In genomic region chr19:10295305-10295846, GRCh38 we compare ENCODE assay signal across 8 cellular contexts. TPM values are rescaled to one million over a fixed set of nuclear protein-coding genes. Genes with fewer than 3 reads are reported as not detected.
DNase-seq lines count a peak whose midpoint lies in the region; ATAC-seq and TF ChIP-seq lines count a peak whose summit lies in the region.

No MANE protein-coding gene starts in this region.

- peaks cover 41% of the 10 kb centered on the region for H3K4me1 Mint-ChIP-seq in activated CD8-positive, alpha-beta memory T cell treated with anti-CD3 and anti-CD28 coated beads, Interleukin-2, amount 10 ng/mL, durations not matched to agents 7 days and 5 days

- no peaks in the 10 kb centered on the region for H4K20me1 ChIP-seq in DOHH2 (ENCODE audit: control insufficient read depth, insufficient read depth, low read depth, low read length)

- CTCF ChIA-PET in activated CD8-positive, alpha-beta memory T cell treated with anti-CD3 and anti-CD28 coated beads, Interleukin-2, amount 10 ng/mL, durations not matched to agents 7 days and 5 days (lab: Charles Lee): interaction anchor here (1.0 to 1.8 kb wide), 5 partner anchors 15 to 96 kb away, joined by 4 to 7 read pairs (median 5); no protein-coding TSS in a partner anchor

- peaks cover 63% of the 10 kb centered on the region for H3K27me3 Mint-ChIP-seq in activated CD8-positive, alpha-beta memory T cell treated with anti-CD3 and anti-CD28 coated beads, Interleukin-2, amount 10 ng/mL, durations not matched to agents 7 days and 5 days

- H3K4me3 ChIP-seq in DOHH2 (ENCODE audit: low read length) (peak overlapping the region; percentile 67), heart right ventricle (peak overlapping the region in 8 of 10 donors; percentile 12 to 45 (median 30))

- no peaks in the 10 kb centered on the region for H3F3A ChIP-seq in DOHH2 (ENCODE audit: control insufficient read depth, insufficient read depth)

- no peaks in the 10 kb centered on the region for H3K9me3 Mint-ChIP-seq in activated CD8-positive, alpha-beta memory T cell treated with anti-CD3 and anti-CD28 coated beads, Interleukin-2, amount 10 ng/mL, durations not matched to agents 7 days and 5 days (ENCODE audit: low read depth)

- 2% methylated on average over 48 of the region's 48 CpGs for WGBS in heart right ventricle, 2 donors

- H3K4me3 Mint-ChIP-seq in activated CD8-positive, alpha-beta memory T cell treated with anti-CD3 and anti-CD28 coated beads, Interleukin-2, amount 10 ng/mL, durations not matched to agents 7 days and 5 days: peak overlapping the region; percentile 69

- in situ Hi-C loops in G401 (cut with HindIII; ENCODE audit: low sequenced_read_pairs): no loop called here

- no peaks in the 10 kb centered on the region for H3K79me2 ChIP-seq in DOHH2 (ENCODE audit: control insufficient read depth, low read length)

- peak overlapping the region; percentile 67 for H3K27ac Mint-ChIP-seq in activated CD8-positive, alpha-beta memory T cell treated with anti-CD3 and anti-CD28 coated beads, Interleukin-2, amount 10 ng/mL, durations not matched to agents 7 days and 5 days

- peak overlapping the region; percentile 97 for H3K4me2 ChIP-seq in DOHH2 (ENCODE audit: low read length)

- H3K4me1 ChIP-seq in DOHH2 (ENCODE audit: control insufficient read depth, low read length) (peaks cover 42% of the 10 kb centered on the region), heart right ventricle (peaks cover 7 to 65% (median 39%) of the 10 kb centered on the region in 9 donors)

- DNase-seq in activated CD8-positive, alpha-beta memory T cell treated with anti-CD3 and anti-CD28 coated beads, Interleukin-2, amount 10 ng/mL, durations not matched to agents 7 days and 5 days: peak; percentile 83
- DNase-seq in heart right ventricle: peak in 1 of 2 donors; percentile 44
- DNase-seq in stimulated activated CD4-positive, alpha-beta T cell treated with anti-CD3 and anti-CD28 coated beads, TNF-alpha, amount 100 ng/mL, for 4 hours (ENCODE audit: low read depth in 3 of 3): peak; percentile 30 to 50 (median 50)
- DNase-seq in G401 (ENCODE audit: low spot score): no peak
- no peak for DNase-seq in islet precursor cell

- peaks cover 2% of the 10 kb centered on the region for H3K36me3 Mint-ChIP-seq in activated CD8-positive, alpha-beta memory T cell treated with anti-CD3 and anti-CD28 coated beads, Interleukin-2, amount 10 ng/mL, durations not matched to agents 7 days and 5 days

- no peaks in the 10 kb centered on the region for H3K9me2 ChIP-seq in DOHH2 (replicated peaks; ENCODE audit: control insufficient read depth, low read length)

- H3K27ac ChIP-seq in DOHH2 (ENCODE audit: low read depth, low read length) (no peak overlapping the region), heart right ventricle (no peak overlapping the region)

- ATAC-seq in HG03280 (IDR thresholded peaks at IDR 0.05; ENCODE audit: unreplicated experiment) (peak; percentile 47), heart right ventricle (peak in 1 of 8 donors; percentile 10), HG03460 (IDR thresholded peaks at IDR 0.05; ENCODE audit: unreplicated experiment) (no peak)
- peak; percentile 72 for ATAC-seq in activated CD8-positive, alpha-beta memory T cell treated with anti-CD3 and anti-CD28 coated beads, Interleukin-2, amount 10 ng/mL, durations not matched to agents 7 days and 5 days

- peaks cover 18% of the 10 kb centered on the region for H3K27me3 ChIP-seq in DOHH2 (ENCODE audit: control insufficient read depth, low read length)
- peaks cover 39 to 95% (median 80%) of the 10 kb centered on the region in 7 donors for H3K27me3 ChIP-seq in heart right ventricle

- H3K36me3 ChIP-seq in DOHH2 (ENCODE audit: control insufficient read depth, low read length) (no peaks in the 10 kb centered on the region; the same call in 1 of the 2 replicates), heart right ventricle (no peaks in the 10 kb centered on the region)

- intact Hi-C loops in heart right ventricle (cut with DNase I): no loop called here

- peak; percentile 27 for TF ChIP-seq CTCF in DOHH2 (IDR thresholded peaks at IDR 0.05; ENCODE audit: low read depth, low read length, poor library complexity, severe bottlenecking)
- peak in 4 of 9 donors; percentile 17 to 28 (median 24) for TF ChIP-seq CTCF in heart right ventricle (IDR thresholded peaks at IDR 0.05)

- H3K9me3 ChIP-seq in DOHH2 (ENCODE audit: control insufficient read depth, insufficient read depth, low read length): no peaks in the 10 kb centered on the region
- no peaks in the 10 kb centered on the region for H3K9me3 ChIP-seq in heart right ventricle

RNA-seq across cellular contexts. Expression of gene ICAM5, which starts 5.6 kb away (rescaled TPM):
- total RNA-seq in activated CD8-positive, alpha-beta memory T cell treated with anti-CD3 and anti-CD28 coated beads, Interleukin-2, amount 10 ng/mL, durations not matched to agents 7 days and 5 days: under 1 TPM; 0.41 to 0.84 TPM
- under 1 TPM in 7 of 10 donors, not detected in 3; 0.18 to 0.62 (median 0.34) TPM for total RNA-seq in heart right ventricle
- 1 to 10 TPM in 1 of 2 donors, under 1 TPM in 1; 0.51 to 1.0 TPM for polyA plus RNA-seq in heart right ventricle
- 13.2 and 14.8 TPM in 2 replicates for total RNA-seq in G401 (2014; rRNA removed; shearing (Covaris generic))

RNA-seq across cellular contexts. Expression of gene ICAM4, which starts 8.6 kb away (rescaled TPM):
- total RNA-seq in activated CD8-positive, alpha-beta memory T cell treated with anti-CD3 and anti-CD28 coated beads, Interleukin-2, amount 10 ng/mL, durations not matched to agents 7 days and 5 days: under 1 TPM; 0.89 to 0.99 TPM
- total RNA-seq in heart right ventricle: under 1 TPM in 9 of 10 donors, not detected in 1; 0.17 to 0.83 (median 0.48) TPM
- under 1 TPM; 0.59 to 0.73 TPM for polyA plus RNA-seq in heart right ventricle
- 2.4 and 7.1 TPM in 2 replicates for total RNA-seq in G401 (2014; rRNA removed; shearing (Covaris generic))

RNA-seq across cellular contexts. Expression of gene ZGLP1, which starts 14.2 kb away (rescaled TPM):
- 1 to 10 TPM in 1 of 2 experiments, under 1 TPM in 1; 0.93 to 3.3 TPM for total RNA-seq in activated CD8-positive, alpha-beta memory T cell treated with anti-CD3 and anti-CD28 coated beads, Interleukin-2, amount 10 ng/mL, durations not matched to agents 7 days and 5 days
- 1 to 10 TPM in 2 of 10 donors, under 1 TPM in 8; 0.34 to 1.4 (median 0.80) TPM for total RNA-seq in heart right ventricle
- 1 to 10 TPM; 1.5 to 8.9 TPM for polyA plus RNA-seq in heart right ventricle
- 0.55 and 1.6 TPM in 2 replicates for total RNA-seq in G401 (2014; rRNA removed; shearing (Covaris generic))

RNA-seq across cellular contexts. Expression of gene FDX2, which starts 20.4 kb away (rescaled TPM):
- 10 to 100 TPM in 1 of 2 experiments, 1 to 10 TPM in 1; 7.4 to 11.1 TPM for total RNA-seq in activated CD8-positive, alpha-beta memory T cell treated with anti-CD3 and anti-CD28 coated beads, Interleukin-2, amount 10 ng/mL, durations not matched to agents 7 days and 5 days
- total RNA-seq in heart right ventricle: 10 to 100 TPM; 11.7 to 21.8 (median 17.1) TPM
- 10 to 100 TPM; 33.7 to 35.5 TPM for polyA plus RNA-seq in heart right ventricle
- 25.2 and 26.2 TPM in 2 replicates for total RNA-seq in G401 (2014; rRNA removed; shearing (Covaris generic))

RNA-seq across cellular contexts. Expression of gene ICAM1, which starts 24.5 kb away (rescaled TPM):
- total RNA-seq in activated CD8-positive, alpha-beta memory T cell treated with anti-CD3 and anti-CD28 coated beads, Interleukin-2, amount 10 ng/mL, durations not matched to agents 7 days and 5 days: 10 to 100 TPM; 17.7 to 31.5 TPM
- 10 to 100 TPM in 3 of 10 donors, 1 to 10 TPM in 7; 3.6 to 66.6 (median 9.3) TPM for total RNA-seq in heart right ventricle
- polyA plus RNA-seq in heart right ventricle: 10 to 100 TPM in 1 of 2 donors, 1 to 10 TPM in 1; 6.9 to 12.1 TPM
- 14.5 and 16.9 TPM in 2 replicates for total RNA-seq in G401 (2014; rRNA removed; shearing (Covaris generic))

Comparison
In these comparisons a context has a peak if more than half of its experiments do, and no peak if none do; other contexts are left out.
1. DNase-seq: peak in activated CD8-positive, alpha-beta memory T cell treated with anti-CD3 and anti-CD28 coated beads, Interleukin-2, amount 10 ng/mL, durations not matched to agents 7 days and 5 days (single experiment) and stimulated activated CD4-positive, alpha-beta T cell treated with anti-CD3 and anti-CD28 coated beads, TNF-alpha, amount 100 ng/mL, for 4 hours (3 of 3); none in G401 (single experiment) and islet precursor cell (single experiment).